7 cellular contexts compared by ENCODE assay signal in genomic region chr10:33008499-33009243, GRCh38. TPM values are rescaled to one million over a fixed set of nuclear protein-coding genes. Genes with fewer than 3 reads are reported as not detected.
DNase-seq lines count a peak whose midpoint lies in the region; ATAC-seq and TF ChIP-seq lines count a peak whose summit lies in the region.

No MANE protein-coding gene starts in this region.

- no peaks in the 10 kb centered on the region for H3K27me3 Mint-ChIP-seq in activated CD4-positive, alpha-beta memory T cell treated with anti-CD3 and anti-CD28 coated beads, Interleukin-2, amount 10 ng/mL, durations not matched to agents 7 days and 5 days
- no peaks in the 10 kb centered on the region for H3K27me3 Mint-ChIP-seq in effector memory CD8-positive, alpha-beta T cell
- no peaks in the 10 kb centered on the region for H3K27me3 Mint-ChIP-seq in stimulated activated memory B cell treated with anti-CD40 and anti-IgM and Interleukin-4, amounts not matched to agents 10 μg/mL and 1 μg/mL and 100 μg/mL, for 72 hours

- peaks cover 53% of the 10 kb centered on the region for H3K4me1 Mint-ChIP-seq in activated CD4-positive, alpha-beta memory T cell treated with anti-CD3 and anti-CD28 coated beads, Interleukin-2, amount 10 ng/mL, durations not matched to agents 7 days and 5 days
- H3K4me1 Mint-ChIP-seq in effector memory CD8-positive, alpha-beta T cell (ENCODE audit: low read depth in 2 of 2) = peaks cover 31 to 32% of the 10 kb centered on the region in 2 donors
- peaks cover 42% of the 10 kb centered on the region for H3K4me1 Mint-ChIP-seq in stimulated activated memory B cell treated with anti-CD40 and anti-IgM and Interleukin-4, amounts not matched to agents 10 μg/mL and 1 μg/mL and 100 μg/mL, for 72 hours

- peak overlapping the region; percentile 78 for H3K27ac Mint-ChIP-seq in activated CD4-positive, alpha-beta memory T cell treated with anti-CD3 and anti-CD28 coated beads, Interleukin-2, amount 10 ng/mL, durations not matched to agents 7 days and 5 days
- H3K27ac Mint-ChIP-seq in effector memory CD8-positive, alpha-beta T cell = peak overlapping the region; percentile 78 to 79
- H3K27ac Mint-ChIP-seq in stimulated activated memory B cell treated with anti-CD40 and anti-IgM and Interleukin-4, amounts not matched to agents 10 μg/mL and 1 μg/mL and 100 μg/mL, for 72 hours = peak overlapping the region; percentile 61

- ATAC-seq in HG03432 (IDR thresholded peaks at IDR 0.05; ENCODE audit: unreplicated experiment) = peak; percentile 47
- peak; percentile 44 for ATAC-seq in effector memory CD8-positive, alpha-beta T cell (replicated peaks)
- ATAC-seq in stimulated activated memory B cell treated with anti-CD40 and anti-IgM and Interleukin-4, amounts not matched to agents 10 μg/mL and 1 μg/mL and 100 μg/mL, for 72 hours = peak; percentile 46

- peak; percentile 98 for TF ChIP-seq CTCF in GM12872 (IDR thresholded peaks at IDR 0.05; ENCODE audit: insufficient read depth, low read depth, low read length)

- CTCF ChIA-PET in activated CD4-positive, alpha-beta memory T cell treated with anti-CD3 and anti-CD28 coated beads, Interleukin-2, amount 10 ng/mL, durations not matched to agents 7 days and 5 days (lab: Charles Lee) = interaction anchor here (0.6 to 7.0 kb wide), 45 partner anchors 9 to 642 kb away, joined by 3 to 63 read pairs (median 3); partner anchors contain the start of gene CCDC7

- DNase-seq in NCI-H748 treated with DMSO at 0.1 percent for 48 hours (lab: John Stamatoyannopoulos, UW) (peak; percentile 19), middle frontal gyrus (ENCODE audit: extremely low spot score, low spot score) (peak; percentile 80)
- peak; percentile 70 for DNase-seq in activated CD4-positive, alpha-beta memory T cell treated with anti-CD3 and anti-CD28 coated beads, Interleukin-2, amount 10 ng/mL, durations not matched to agents 7 days and 5 days
- peak; percentile 53 to 62 (median 55) for DNase-seq in effector memory CD8-positive, alpha-beta T cell

- peak overlapping the region; percentile 51 for H3K4me3 Mint-ChIP-seq in activated CD4-positive, alpha-beta memory T cell treated with anti-CD3 and anti-CD28 coated beads, Interleukin-2, amount 10 ng/mL, durations not matched to agents 7 days and 5 days
- H3K4me3 Mint-ChIP-seq in effector memory CD8-positive, alpha-beta T cell = peak overlapping the region; percentile 48 to 78
- H3K4me3 Mint-ChIP-seq in stimulated activated memory B cell treated with anti-CD40 and anti-IgM and Interleukin-4, amounts not matched to agents 10 μg/mL and 1 μg/mL and 100 μg/mL, for 72 hours = peak overlapping the region; percentile 63

- H3K36me3 Mint-ChIP-seq in activated CD4-positive, alpha-beta memory T cell treated with anti-CD3 and anti-CD28 coated beads, Interleukin-2, amount 10 ng/mL, durations not matched to agents 7 days and 5 days (ENCODE audit: low read depth) = no peaks in the 10 kb centered on the region
- H3K36me3 Mint-ChIP-seq in effector memory CD8-positive, alpha-beta T cell (ENCODE audit: insufficient read depth) = peaks cover 17% of the 10 kb centered on the region
- no peaks in the 10 kb centered on the region for H3K36me3 Mint-ChIP-seq in stimulated activated memory B cell treated with anti-CD40 and anti-IgM and Interleukin-4, amounts not matched to agents 10 μg/mL and 1 μg/mL and 100 μg/mL, for 72 hours

- POLR2A ChIA-PET in activated CD4-positive, alpha-beta memory T cell treated with anti-CD3 and anti-CD28 coated beads, Interleukin-2, amount 10 ng/mL, durations not matched to agents 7 days and 5 days (lab: Charles Lee) = interaction anchor here (0.6 to 3.5 kb wide), 16 partner anchors 27 to 630 kb away, joined by 3 to 34 read pairs (median 5); no protein-coding TSS in a partner anchor

- no peaks in the 10 kb centered on the region for H3K9me3 Mint-ChIP-seq in activated CD4-positive, alpha-beta memory T cell treated with anti-CD3 and anti-CD28 coated beads, Interleukin-2, amount 10 ng/mL, durations not matched to agents 7 days and 5 days
- no peaks in the 10 kb centered on the region for H3K9me3 Mint-ChIP-seq in effector memory CD8-positive, alpha-beta T cell
- no peaks in the 10 kb centered on the region for H3K9me3 Mint-ChIP-seq in stimulated activated memory B cell treated with anti-CD40 and anti-IgM and Interleukin-4, amounts not matched to agents 10 μg/mL and 1 μg/mL and 100 μg/mL, for 72 hours

RNA-seq across cellular contexts. Expression of gene ITGB1, which starts 50.6 kb away (rescaled TPM):
- total RNA-seq in activated CD4-positive, alpha-beta memory T cell treated with anti-CD3 and anti-CD28 coated beads, Interleukin-2, amount 10 ng/mL, durations not matched to agents 7 days and 5 days = 100 to 1,000 TPM; 233 to 242 TPM

Comparison
In these comparisons a context has a peak if more than half of its experiments do, and no peak if none do; other contexts are left out.
1. Peak in every context shown above with its lines: DNase-seq and ATAC-seq.
2. DNase-seq: peak in every context shown above with its lines; median percentile 80 in middle frontal gyrus; 70 in activated CD4-positive, alpha-beta memory T cell treated with anti-CD3 and anti-CD28 coated beads, Interleukin-2, amount 10 ng/mL, durations not matched to agents 7 days and 5 days; 55 in effector memory CD8-positive, alpha-beta T cell; 19 in NCI-H748 treated with DMSO at 0.1 percent for 48 hours.